ENCODE assay signal across 2 cellular contexts in the genomic region with DNA sequence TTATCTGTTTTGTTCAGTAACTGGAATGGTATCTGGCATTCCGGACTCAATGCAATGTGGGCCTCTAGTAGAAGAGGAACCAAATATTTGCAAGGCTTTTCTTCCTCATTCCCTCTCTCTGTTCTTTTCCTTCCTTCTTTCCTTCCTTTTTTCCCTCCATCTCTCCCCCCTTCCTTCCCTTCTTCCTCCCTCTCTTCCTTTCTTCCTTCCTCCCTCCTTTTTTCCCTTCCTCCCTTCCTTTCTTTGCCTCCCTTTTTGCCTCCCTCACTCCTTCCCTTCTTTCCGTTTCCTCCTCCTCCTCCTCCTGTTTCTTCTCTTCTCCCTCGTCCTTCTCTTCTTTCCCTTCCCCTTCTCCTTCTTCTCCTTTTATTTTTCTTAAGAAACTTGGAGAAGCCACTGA.
TF ChIP-seq lines count a peak whose summit lies in the region.

No MANE protein-coding gene starts in this region.

TF ChIP-seq in HEK293, 187 proteins besides CTCF, POLR2A, EP300 and RAD21:
- no peak for TF ChIP-seq KLF9 (tag by site-specific recombination; IDR thresholded peaks at IDR 0.05; ENCODE audit: low read depth)
- no peak for TF ChIP-seq ZNF555 (tag by site-specific recombination; conservative IDR thresholded peaks at IDR 0.05)
- no peak for TF ChIP-seq REPIN1 (tag by site-specific recombination; IDR thresholded peaks at IDR 0.05; ENCODE audit: low read depth)
- TF ChIP-seq ZNF664 (tag by site-specific recombination; IDR thresholded peaks at IDR 0.05) = no peak
- TF ChIP-seq ZNF366 (tag by site-specific recombination; conservative IDR thresholded peaks at IDR 0.05) = peak; percentile 54
- TF ChIP-seq GLI4 (tag by site-specific recombination; IDR thresholded peaks at IDR 0.05) = no peak
- TF ChIP-seq ZNF221 (tag by site-specific recombination; IDR thresholded peaks at IDR 0.05; ENCODE audit: borderline replicate concordance) = no peak

TF ChIP-seq in K562, 482 proteins besides CTCF, POLR2A, EP300 and RAD21:
- peak; percentile 67; the same call in 1 of the 2 replicates for TF ChIP-seq HBP1 (CRISPR knock-in tag; IDR thresholded peaks at IDR 0.05)
- TF ChIP-seq MTA1 (IDR thresholded peaks at IDR 0.05; ENCODE audit: borderline replicate concordance) = peak; percentile 60; the same call in 1 of the 2 replicates
- no peak for TF ChIP-seq MEIS2 (IDR thresholded peaks at IDR 0.05; ENCODE audit: partially characterized antibody)
- no peak for TF ChIP-seq CBX1 (IDR thresholded peaks at IDR 0.05; ENCODE audit: low read depth)
- TF ChIP-seq, protein P1, sequence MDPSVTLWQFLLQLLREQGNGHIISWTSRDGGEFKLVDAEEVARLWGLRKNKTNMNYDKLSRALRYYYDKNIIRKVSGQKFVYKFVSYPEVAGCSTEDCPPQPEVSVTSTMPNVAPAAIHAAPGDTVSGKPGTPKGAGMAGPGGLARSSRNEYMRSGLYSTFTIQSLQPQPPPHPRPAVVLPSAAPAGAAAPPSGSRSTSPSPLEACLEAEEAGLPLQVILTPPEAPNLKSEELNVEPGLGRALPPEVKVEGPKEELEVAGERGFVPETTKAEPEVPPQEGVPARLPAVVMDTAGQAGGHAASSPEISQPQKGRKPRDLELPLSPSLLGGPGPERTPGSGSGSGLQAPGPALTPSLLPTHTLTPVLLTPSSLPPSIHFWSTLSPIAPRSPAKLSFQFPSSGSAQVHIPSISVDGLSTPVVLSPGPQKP (CRISPR knock-in tag; IDR thresholded peaks at IDR 0.05) = no peak
- peak; percentile 63; the same call in 1 of the 2 replicates for TF ChIP-seq THRB (CRISPR knock-in tag; conservative IDR thresholded peaks at IDR 0.05)
- TF ChIP-seq ZNF133 (CRISPR knock-in tag; IDR thresholded peaks at IDR 0.05) = no peak
- TF ChIP-seq GABPB1 (CRISPR knock-in tag; IDR thresholded peaks at IDR 0.05) = no peak
- TF ChIP-seq RBM34 (IDR thresholded peaks at IDR 0.05; ENCODE audit: borderline replicate concordance, insufficient read depth, low read length) = no peak
- TF ChIP-seq, protein P2, sequence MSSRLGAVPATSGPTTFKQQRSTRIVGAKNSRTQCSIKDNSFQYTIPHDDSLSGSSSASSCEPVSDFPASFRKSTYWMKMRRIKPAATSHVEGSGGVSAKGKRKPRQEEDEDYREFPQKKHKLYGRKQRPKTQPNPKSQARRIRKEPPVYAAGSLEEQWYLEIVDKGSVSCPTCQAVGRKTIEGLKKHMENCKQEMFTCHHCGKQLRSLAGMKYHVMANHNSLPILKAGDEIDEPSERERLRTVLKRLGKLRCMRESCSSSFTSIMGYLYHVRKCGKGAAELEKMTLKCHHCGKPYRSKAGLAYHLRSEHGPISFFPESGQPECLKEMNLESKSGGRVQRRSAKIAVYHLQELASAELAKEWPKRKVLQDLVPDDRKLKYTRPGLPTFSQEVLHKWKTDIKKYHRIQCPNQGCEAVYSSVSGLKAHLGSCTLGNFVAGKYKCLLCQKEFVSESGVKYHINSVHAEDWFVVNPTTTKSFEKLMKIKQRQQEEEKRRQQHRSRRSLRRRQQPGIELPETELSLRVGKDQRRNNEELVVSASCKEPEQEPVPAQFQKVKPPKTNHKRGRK (tag; IDR thresholded peaks at IDR 0.05) = peak; percentile 89
- peak; percentile 42; the same call in 1 of the 2 replicates for TF ChIP-seq OTX1 (CRISPR knock-in tag; IDR thresholded peaks at IDR 0.05)
- TF ChIP-seq, protein P3, sequence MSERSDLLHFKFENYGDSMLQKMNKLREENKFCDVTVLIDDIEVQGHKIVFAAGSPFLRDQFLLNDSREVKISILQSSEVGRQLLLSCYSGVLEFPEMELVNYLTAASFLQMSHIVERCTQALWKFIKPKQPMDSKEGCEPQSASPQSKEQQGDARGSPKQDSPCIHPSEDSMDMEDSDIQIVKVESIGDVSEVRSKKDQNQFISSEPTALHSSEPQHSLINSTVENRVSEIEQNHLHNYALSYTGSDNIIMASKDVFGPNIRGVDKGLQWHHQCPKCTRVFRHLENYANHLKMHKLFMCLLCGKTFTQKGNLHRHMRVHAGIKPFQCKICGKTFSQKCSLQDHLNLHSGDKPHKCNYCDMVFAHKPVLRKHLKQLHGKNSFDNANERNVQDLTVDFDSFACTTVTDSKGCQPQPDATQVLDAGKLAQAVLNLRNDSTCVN (CRISPR knock-in tag; IDR thresholded peaks at IDR 0.05) = peak; percentile 82; the same call in 1 of the 2 replicates
TF ChIP-seq in K562: peak in this region for 6.
